Comparison of ENCODE assay signal across 8 cellular contexts in the genomic region with DNA sequence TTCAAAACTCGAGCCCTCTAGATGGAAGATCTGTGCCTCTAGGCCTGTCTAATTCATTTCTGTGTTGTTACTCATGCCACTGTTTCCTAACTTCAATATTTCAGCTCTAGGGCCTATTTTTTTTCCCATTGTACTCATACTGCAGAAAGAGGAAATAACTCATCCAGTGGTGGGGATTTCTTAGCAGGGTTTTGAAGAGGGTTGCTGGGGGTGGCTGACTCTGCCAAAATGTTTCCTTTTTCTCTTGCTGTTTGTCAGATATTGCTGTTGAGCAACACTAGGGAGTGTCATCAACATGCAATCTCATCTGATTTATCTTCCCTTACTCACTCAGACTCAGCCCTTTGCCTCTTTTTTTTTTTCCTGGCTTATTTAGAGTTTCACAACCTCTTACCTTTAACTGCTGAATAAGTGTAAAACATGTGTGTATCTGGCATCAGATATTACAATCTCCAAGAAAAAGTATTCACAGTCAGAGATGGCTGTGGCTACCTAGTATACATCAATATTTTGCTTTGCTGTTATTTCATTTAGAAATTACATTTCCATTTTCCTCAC.
DNase-seq lines count a peak whose midpoint lies in the region; ATAC-seq, FAIRE-seq and TF ChIP-seq lines count a peak whose summit lies in the region.

No MANE protein-coding gene starts in this region.

- H3K9me3 ChIP-seq in esophagus (ENCODE audit: control insufficient read depth in 2 of 2, insufficient read depth in 1 of 2, low read depth in 1 of 2, low read length in 1 of 2): no peaks in the 10 kb centered on the region
- no peaks in the 10 kb centered on the region for H3K9me3 ChIP-seq in pancreas
- H3K9me3 ChIP-seq in vagina: no peaks in the 10 kb centered on the region

- H3K27me3 Mint-ChIP-seq in nephron progenitor cell (ENCODE audit: low read depth, poor library complexity): no peaks in the 10 kb centered on the region

- no peaks in the 10 kb centered on the region for H3K36me3 Mint-ChIP-seq in nephron progenitor cell (ENCODE audit: low read depth)

- H3K27ac ChIP-seq in esophagus (ENCODE audit: low read depth in 2 of 2, low read length in 1 of 2): peak overlapping the region; percentile 44 to 83
- H3K27ac ChIP-seq in pancreas: peak overlapping the region in 2 of 4 donors; percentile 1 to 28
- peak overlapping the region; percentile 66 for H3K27ac ChIP-seq in vagina

- H3K9me3 Mint-ChIP-seq in nephron progenitor cell: no peaks in the 10 kb centered on the region

- no peaks in the 10 kb centered on the region for H3K36me3 ChIP-seq in esophagus (ENCODE audit: control insufficient read depth in 2 of 2, insufficient read depth in 2 of 2, low read length in 1 of 2)
- H3K36me3 ChIP-seq in pancreas: no peaks in the 10 kb centered on the region
- H3K36me3 ChIP-seq in vagina: no peaks in the 10 kb centered on the region

- peak; percentile 74 for DNase-seq in Ammon's horn (ENCODE audit: low spot score)
- peak; percentile 43 for DNase-seq in HK-2 (ENCODE audit: unreplicated experiment)
- peak; percentile 38 for DNase-seq in activated CD4-positive, CD25-positive, alpha-beta regulatory T cell treated with anti-CD3 and anti-CD28 coated beads, Interleukin-2, amount 50 U/mL, for 72 hours
- DNase-seq in pancreas: peak in 3 of 6 donors; percentile 8 to 64 (median 8)
- peak in 1 of 2 donors; percentile 93 for DNase-seq in vagina (ENCODE audit: extremely low spot score in 2 of 2)
- DNase-seq in nephron progenitor cell: no peak

- H3K27me3 ChIP-seq in esophagus (ENCODE audit: control insufficient read depth in 1 of 2, insufficient read depth in 2 of 2, low read length in 2 of 2) (no peaks in the 10 kb centered on the region), pancreas (no peaks in the 10 kb centered on the region), vagina (no peaks in the 10 kb centered on the region)

- H3K4me1 Mint-ChIP-seq in nephron progenitor cell: peaks cover 1% of the 10 kb centered on the region

- no peak for TF ChIP-seq POLR2A in vagina (IDR thresholded peaks at IDR 0.05)

- no peaks in the 10 kb centered on the region for H3K4me1 ChIP-seq in esophagus (ENCODE audit: control insufficient read depth in 2 of 2, insufficient read depth in 2 of 2, low read length in 1 of 2)
- H3K4me1 ChIP-seq in pancreas: no peaks in the 10 kb centered on the region
- H3K4me1 ChIP-seq in vagina: peaks cover 38% of the 10 kb centered on the region

- intact Hi-C loops in pancreas (cut with DNase I): no loop called here
- intact Hi-C loops in vagina (cut with DNase I): no loop called here

- no peak for TF ChIP-seq CTCF in pancreas (IDR thresholded peaks at IDR 0.05)
- no peak for TF ChIP-seq CTCF in vagina (IDR thresholded peaks at IDR 0.05)
- no peak for TF ChIP-seq CTCF in nephron progenitor cell (IDR thresholded peaks at IDR 0.05)

- H3K27ac Mint-ChIP-seq in nephron progenitor cell: no peak overlapping the region

- no peak overlapping the region for H3K4me3 Mint-ChIP-seq in nephron progenitor cell

- no peak overlapping the region for H3K4me3 ChIP-seq in esophagus (ENCODE audit: low read depth in 1 of 2, low read length in 2 of 2)
- no peak overlapping the region for H3K4me3 ChIP-seq in pancreas
- no peak overlapping the region for H3K4me3 ChIP-seq in vagina

- ATAC-seq in pancreas (peak in 3 of 4 donors; percentile 74 to 85 (median 82)), HG02885 (IDR thresholded peaks at IDR 0.05; ENCODE audit: poor library complexity, unreplicated experiment) (no peak)

- FAIRE-seq in pancreas (lab: Jason Lieb, UNC): peak; percentile 78

- WGBS in esophagus, 2 donors: 19 to 50% methylated on average over 1 of the region's 1 CpG
- 89 to 95% methylated on average over 1 of the region's 1 CpG for WGBS in pancreas, 2 donors
